In genomic region chr13:26880741-26881140, GRCh38 we compare ENCODE assay signal across 25 cellular contexts.
A peak's percentile ranks its signal among the peaks of the same experiment; 100 is the strongest.
DNase-seq lines count a peak whose midpoint lies in the region; ATAC-seq, FAIRE-seq and TF ChIP-seq lines count a peak whose summit lies in the region.
"Had no signal": no experiment of that assay in that cellular context is flagged by ENCODE, and none has a peak within 500 bp of the region (broad histone marks: within the 10 kb centered on the region; RNA-seq: fewer than 3 reads in every experiment).

No MANE protein-coding gene starts in this region.

- H2AFZ ChIP-seq in neural progenitor cell (replicated peaks) (peak overlapping the region; percentile 54), PC-9 (no peak overlapping the region), HepG2 (ENCODE audit: low read length) (no peak overlapping the region)

- in situ Hi-C loops in HepG2 (cut with HindIII; ENCODE audit: extremely low pct_ligation_motif_present, low pct_unique_long_range_greater_than_20kb): no loop called here

- FAIRE-seq in RCC 7860 (lab: Jason Lieb, UNC): no peak
- no peak for FAIRE-seq in HepG2 (lab: Jason Lieb, UNC)

- H3K79me2 ChIP-seq in neural progenitor cell (ENCODE audit: low read depth): no peaks in the 10 kb centered on the region
- H3K79me2 ChIP-seq in PC-9 (ENCODE audit: low read depth): no peaks in the 10 kb centered on the region
- no peaks in the 10 kb centered on the region for H3K79me2 ChIP-seq in HepG2 (ENCODE audit: insufficient read depth, low read length)

- H3F3A ChIP-seq in neural progenitor cell (ENCODE audit: low read depth) (no peaks in the 10 kb centered on the region), PC-9 (ENCODE audit: insufficient read depth, low read depth) (no peaks in the 10 kb centered on the region)

- H3K27ac ChIP-seq in neural progenitor cell (no peak overlapping the region), PC-9 (no peak overlapping the region), HepG2 (ENCODE audit: extremely low read length, insufficient read depth, low read length) (no peak overlapping the region)
- H3K27ac ChIP-seq: C4-2B, HL-60, left ventricle myocardium inferior, testis had no signal

- TF ChIP-seq EP300 in HepG2 (IDR thresholded peaks at IDR 0.05; ENCODE audit: low read depth in 2 of 2, low read length in 2 of 2) (no peak), HepG2 (CRISPR knock-in tag; IDR thresholded peaks at IDR 0.05; ENCODE audit: borderline replicate concordance) (no peak)

- H3K9me2 ChIP-seq in PC-9 (ENCODE audit: insufficient read depth): no peaks in the 10 kb centered on the region

- H3K36me3 Mint-ChIP-seq in chondrocyte (ENCODE audit: low read depth) (peaks cover 1% of the 10 kb centered on the region), neural progenitor cell (no peaks in the 10 kb centered on the region)
- H3K36me3 Mint-ChIP-seq: mesothelial cell of epicardium; stimulated activated memory B cell treated with anti-CD40 and anti-IgM and Interleukin-4, amounts not matched to agents 10 μg/mL and 1 μg/mL and 100 μg/mL, for 72 hours had no signal

- H3K27me3 ChIP-seq in neural progenitor cell: no peaks in the 10 kb centered on the region
- peaks cover 80% of the 10 kb centered on the region for H3K27me3 ChIP-seq in PC-9 (ENCODE audit: insufficient read depth, low read depth)
- H3K27me3 ChIP-seq in HepG2 (ENCODE audit: control insufficient read depth in 1 of 2, insufficient read depth in 2 of 2, low read length in 2 of 2): peaks cover 2 to 34% of the 10 kb centered on the region in 2 experiments; a peak in 2 of 5 replicates
- H3K27me3 ChIP-seq: testis had no signal

- intact Hi-C loops in PC-9 (cut with micrococcal nuclease; ENCODE audit: unreplicated experiment): no loop called here
- intact Hi-C loops in HepG2 (cut with micrococcal nuclease; ENCODE audit: unreplicated experiment): no loop called here

- POLR2A ChIA-PET in PC-9 (lab: Charles Lee; ENCODE audit: unreplicated experiment) (no interaction called here), HepG2 (lab: Yijun Ruan, JAX) (no interaction called here)

- CTCF ChIA-PET in PC-9 (lab: Charles Lee): no interaction called here
- CTCF ChIA-PET in HepG2 (lab: Yijun Ruan, JAX; ENCODE audit: low intra/inter-chr PET ratio, low total read pairs): no interaction called here

- H3K4me2 ChIP-seq in neural progenitor cell: peak overlapping the region; percentile 7
- H3K4me2 ChIP-seq in PC-9: no peak overlapping the region
- H3K4me2 ChIP-seq in HepG2 (ENCODE audit: low read depth, low read length): no peak overlapping the region

- no peak overlapping the region for H3K27ac Mint-ChIP-seq in chondrocyte (ENCODE audit: unreplicated experiment)
- no peak overlapping the region for H3K27ac Mint-ChIP-seq in neural progenitor cell
- H3K27ac Mint-ChIP-seq: activated CD8-positive, alpha-beta T cell treated with anti-CD3 and anti-CD28 coated beads for 36 hours; activated T-helper 17 cell treated with anti-CD3 and anti-CD28 coated beads, Interleukin-2, amount 50 U/mL, for 72 hours; mesothelial cell of epicardium; naive thymus-derived CD8-positive, alpha-beta T cell; stimulated activated memory B cell treated with anti-CD40 and anti-IgM and Interleukin-4, amounts not matched to agents 10 μg/mL and 1 μg/mL and 100 μg/mL, for 72 hours; T-helper 17 cell had no signal

- ATAC-seq in HG03432 (IDR thresholded peaks at IDR 0.05; ENCODE audit: unreplicated experiment) (no peak), HepG2 (no peak)
- ATAC-seq: activated CD8-positive, alpha-beta T cell treated with anti-CD3 and anti-CD28 coated beads for 36 hours; activated T-helper 17 cell treated with anti-CD3 and anti-CD28 coated beads, Interleukin-2, amount 50 U/mL, for 72 hours; naive thymus-derived CD8-positive, alpha-beta T cell; stimulated activated memory B cell treated with anti-CD40 and anti-IgM and Interleukin-4, amounts not matched to agents 10 μg/mL and 1 μg/mL and 100 μg/mL, for 72 hours; T-helper 17 cell had no signal

- TF ChIP-seq RAD21 in HepG2 (CRISPR knock-in tag; IDR thresholded peaks at IDR 0.05): no peak

- DNase-seq in GM03348 (ENCODE audit: low spot score) (peak; percentile 17), RCC 7860 (ENCODE audit: low spot score) (peak; percentile 18), chondrocyte (ENCODE audit: low spot score) (no peak), neural progenitor cell (ENCODE audit: low spot score) (no peak), PC-9 (no peak), NCI-H2081 treated with DMSO at 0.1 percent for 48 hours (lab: John Stamatoyannopoulos, UW) (no peak), HepG2 (ENCODE audit: low spot score) (no peak)
- DNase-seq: activated CD8-positive, alpha-beta T cell treated with anti-CD3 and anti-CD28 coated beads for 36 hours; activated naive CD4-positive, alpha-beta T cell treated with anti-CD3 and anti-CD28 coated beads, Interleukin-2, amount 50 U/mL, for 16 hours; Caco-2; DND-41; left ventricle myocardium inferior; naive thymus-derived CD8-positive, alpha-beta T cell; NCI-H187 treated with DMSO at 0.1 percent for 48 hours; NCI-H748 treated with DMSO at 0.1 percent for 48 hours; RPMI8226; stimulated activated CD4-positive, alpha-beta T cell treated with anti-CD3 and anti-CD28 coated beads, Interleukin-4, amount 100 ng/mL, for 1 hour; T-helper 17 cell; testis had no signal

- H3K27me3 Mint-ChIP-seq in chondrocyte (ENCODE audit: low read depth) (peaks cover 12% of the 10 kb centered on the region), neural progenitor cell (ENCODE audit: insufficient read depth, low read depth) (peaks cover 10% of the 10 kb centered on the region)
- H3K27me3 Mint-ChIP-seq: T-helper 17 cell had no signal

- H3K9me3 Mint-ChIP-seq in chondrocyte (ENCODE audit: low read depth) (peaks cover 15% of the 10 kb centered on the region), neural progenitor cell (peaks cover 10% of the 10 kb centered on the region)

- no peak overlapping the region for H3K4me3 ChIP-seq in neural progenitor cell
- H3K4me3 ChIP-seq in PC-9: no peak overlapping the region
- no peak overlapping the region for H3K4me3 ChIP-seq in HepG2 (replicated peaks in 1 of 3; ENCODE audit: insufficient read depth in 1 of 3, low read depth in 2 of 3, low read length in 3 of 3)
- H3K4me3 ChIP-seq: left ventricle myocardium inferior, testis had no signal

- H3K9ac ChIP-seq in neural progenitor cell: no peak overlapping the region
- no peak overlapping the region for H3K9ac ChIP-seq in HepG2 (ENCODE audit: insufficient read depth, low read depth, low read length)

- no TSS peak for BruUV-seq in PC-9 (replicated peaks; lab: Mats Ljungman, UMichigan)
- BruUV-seq in HepG2 (replicated peaks; lab: Mats Ljungman, UMichigan): no TSS peak

- 9% methylated on average over 8 of the region's 8 CpGs for WGBS in HepG2 (ENCODE audit: low lambda C conversion rate)

- H3K36me3 ChIP-seq in neural progenitor cell (no peaks in the 10 kb centered on the region), PC-9 (ENCODE audit: low read depth) (no peaks in the 10 kb centered on the region), HepG2 (replicated peaks in 1 of 2; ENCODE audit: control insufficient read depth in 1 of 2, insufficient read depth in 2 of 2, low read length in 2 of 2) (no peaks in the 10 kb centered on the region)
- H3K36me3 ChIP-seq: left ventricle myocardium inferior had no signal

- TF ChIP-seq CTCF in chondrocyte (IDR thresholded peaks at IDR 0.05): no peak
- TF ChIP-seq CTCF in neural progenitor cell (IDR thresholded peaks at IDR 0.05): no peak
- no peak for TF ChIP-seq CTCF in PC-9 (conservative IDR thresholded peaks at IDR 0.05)
- no peak for TF ChIP-seq CTCF in HepG2 (CRISPR knock-in tag; IDR thresholded peaks at IDR 0.05)

- H3K4me1 Mint-ChIP-seq in chondrocyte (ENCODE audit: low read depth) (peaks cover 10% of the 10 kb centered on the region), neural progenitor cell (peaks cover 6% of the 10 kb centered on the region)
- H3K4me1 Mint-ChIP-seq: activated T-helper 17 cell treated with anti-CD3 and anti-CD28 coated beads, Interleukin-2, amount 50 U/mL, for 72 hours; naive thymus-derived CD8-positive, alpha-beta T cell; stimulated activated memory B cell treated with anti-CD40 and anti-IgM and Interleukin-4, amounts not matched to agents 10 μg/mL and 1 μg/mL and 100 μg/mL, for 72 hours; T-helper 17 cell had no signal

- no peaks in the 10 kb centered on the region for H3K9me3 ChIP-seq in neural progenitor cell (ENCODE audit: low read depth)
- 0 out of 2 replicates have a peak, but pooled peaks cover under 1% of the 10 kb centered on the region for H3K9me3 ChIP-seq in PC-9 (ENCODE audit: insufficient read depth, low read depth)
- peaks cover 15% of the 10 kb centered on the region; the same call in 1 of the 2 replicates for H3K9me3 ChIP-seq in HepG2 (ENCODE audit: low read length)
- H3K9me3 ChIP-seq: testis had no signal

- H3K4me1 ChIP-seq in neural progenitor cell (peaks cover 16% of the 10 kb centered on the region), PC-9 (replicated peaks; ENCODE audit: insufficient read depth) (no peaks in the 10 kb centered on the region), HepG2 (ENCODE audit: insufficient read depth, low read length) (no peaks in the 10 kb centered on the region)
- H3K4me1 ChIP-seq: Caco-2, left ventricle myocardium inferior, testis had no signal

- TF ChIP-seq POLR2A in HepG2 (IDR thresholded peaks at IDR 0.05; ENCODE audit: insufficient read depth in 1 of 2, low read depth in 2 of 2, low read length in 2 of 2): no peak

- H4K20me1 ChIP-seq in neural progenitor cell (ENCODE audit: low read depth) (no peaks in the 10 kb centered on the region), PC-9 (ENCODE audit: insufficient read depth) (no peaks in the 10 kb centered on the region), HepG2 (ENCODE audit: insufficient read depth, low read length) (no peaks in the 10 kb centered on the region)

- peak overlapping the region; percentile 43 for H3K4me3 Mint-ChIP-seq in chondrocyte (ENCODE audit: unreplicated experiment)
- no peak overlapping the region for H3K4me3 Mint-ChIP-seq in neural progenitor cell
- H3K4me3 Mint-ChIP-seq: activated CD8-positive, alpha-beta T cell treated with anti-CD3 and anti-CD28 coated beads for 36 hours; activated T-helper 17 cell treated with anti-CD3 and anti-CD28 coated beads, Interleukin-2, amount 50 U/mL, for 72 hours; mesothelial cell of epicardium; naive thymus-derived CD8-positive, alpha-beta T cell; stimulated activated memory B cell treated with anti-CD40 and anti-IgM and Interleukin-4, amounts not matched to agents 10 μg/mL and 1 μg/mL and 100 μg/mL, for 72 hours; T-helper 17 cell had no signal

TF ChIP-seq in HepG2, 621 proteins besides CTCF, POLR2A, EP300 and RAD21:
- no peak for TF ChIP-seq ZSCAN25 (CRISPR knock-in tag; IDR thresholded peaks at IDR 0.05)
- TF ChIP-seq ZNF317 (CRISPR knock-in tag; IDR thresholded peaks at IDR 0.05): no peak
- no peak for TF ChIP-seq ZNF670 (CRISPR knock-in tag; IDR thresholded peaks at IDR 0.05; ENCODE audit: borderline replicate concordance)
- TF ChIP-seq SIN3B (IDR thresholded peaks at IDR 0.05; ENCODE audit: low read length): no peak
- no peak for TF ChIP-seq ZFYVE20 (CRISPR knock-in tag; IDR thresholded peaks at IDR 0.05; ENCODE audit: borderline replicate concordance, low read depth)
- no peak for TF ChIP-seq DMAP1 (CRISPR knock-in tag; IDR thresholded peaks at IDR 0.05)

Comparison
In these comparisons a context has a peak if more than half of its experiments do, and no peak if none do; other contexts are left out.
1. DNase-seq: peak in GM03348 (single experiment) and RCC 7860 (single experiment); none in chondrocyte (single experiment), neural progenitor cell (single experiment), PC-9 (0 of 2), NCI-H2081 treated with DMSO at 0.1 percent for 48 hours (single experiment) and HepG2 (single experiment).